1 cellular context compared by ENCODE assay signal in the genomic region with DNA sequence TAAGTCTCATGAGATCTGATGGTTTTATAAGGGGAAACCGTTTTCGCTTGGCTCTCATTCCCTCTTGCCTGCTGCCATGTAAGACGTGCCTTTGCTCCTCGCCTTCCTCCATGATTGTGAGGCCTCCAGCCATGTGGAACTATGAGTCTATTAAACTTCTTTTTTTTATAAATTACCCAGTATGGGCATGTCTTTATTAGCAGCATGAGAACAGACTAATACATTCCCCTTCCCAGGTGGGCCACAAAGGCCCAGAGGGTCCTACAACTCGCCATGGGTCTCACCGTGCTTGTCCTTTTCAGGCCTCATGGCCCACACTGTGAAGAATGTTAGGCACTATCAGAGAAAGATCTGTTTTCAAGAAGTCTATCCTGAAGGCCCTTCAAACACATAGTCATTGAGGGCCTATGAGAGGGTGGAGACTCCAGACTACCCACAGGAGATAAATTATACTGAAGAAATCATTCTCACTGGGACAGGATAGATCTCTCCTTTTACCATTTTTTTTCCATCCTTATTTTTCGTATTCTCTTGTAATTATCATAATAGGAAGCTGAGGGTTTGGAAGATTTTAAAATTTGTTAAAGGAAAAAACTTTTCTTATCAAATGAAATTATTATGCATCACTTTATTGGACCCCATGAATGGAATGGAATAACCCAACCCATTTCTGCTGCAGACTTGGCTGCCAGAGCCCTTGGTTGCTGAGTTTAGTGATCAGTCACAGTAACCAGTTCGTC.
TF ChIP-seq lines count a peak whose summit lies in the region.

No MANE protein-coding gene starts in this region.

TF ChIP-seq in A549, 52 proteins besides CTCF, POLR2A, EP300 and RAD21 (continued from another document):
- TF ChIP-seq BHLHE40 (IDR thresholded peaks at IDR 0.05; ENCODE audit: low read depth, low read length) (no peak), MYC (IDR thresholded peaks at IDR 0.05; ENCODE audit: borderline replicate concordance, low read length) (no peak), JUNB (IDR thresholded peaks at IDR 0.05) (no peak), NFE2L2 (conservative IDR thresholded peaks at IDR 0.05; ENCODE audit: low read length) (no peak), POLR2AphosphoS2 (conservative IDR thresholded peaks at IDR 0.05; ENCODE audit: low read length) (no peak), TP53 (CRISPR knock-in tag; IDR thresholded peaks at IDR 0.05) (no peak), HDAC2 (IDR thresholded peaks at IDR 0.05) (no peak), MAZ (IDR thresholded peaks at IDR 0.05; ENCODE audit: borderline replicate concordance, low read depth, low read length) (no peak), SREBF2 (IDR thresholded peaks at IDR 0.05) (no peak), HEYL (CRISPR knock-in tag; IDR thresholded peaks at IDR 0.05) (no peak), PHF8 (IDR thresholded peaks at IDR 0.05; ENCODE audit: borderline replicate concordance, low read depth) (no peak), MAX (IDR thresholded peaks at IDR 0.05) (no peak), HOXA7 (CRISPR knock-in tag; IDR thresholded peaks at IDR 0.05) (no peak)
- TF ChIP-seq, protein P1, sequence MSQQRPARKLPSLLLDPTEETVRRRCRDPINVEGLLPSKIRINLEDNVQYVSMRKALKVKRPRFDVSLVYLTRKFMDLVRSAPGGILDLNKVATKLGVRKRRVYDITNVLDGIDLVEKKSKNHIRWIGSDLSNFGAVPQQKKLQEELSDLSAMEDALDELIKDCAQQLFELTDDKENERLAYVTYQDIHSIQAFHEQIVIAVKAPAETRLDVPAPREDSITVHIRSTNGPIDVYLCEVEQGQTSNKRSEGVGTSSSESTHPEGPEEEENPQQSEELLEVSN (IDR thresholded peaks at IDR 0.05; ENCODE audit: borderline replicate concordance, low read depth): no peak
